ENCODE assay signal across 2 cellular contexts in the genomic region with DNA sequence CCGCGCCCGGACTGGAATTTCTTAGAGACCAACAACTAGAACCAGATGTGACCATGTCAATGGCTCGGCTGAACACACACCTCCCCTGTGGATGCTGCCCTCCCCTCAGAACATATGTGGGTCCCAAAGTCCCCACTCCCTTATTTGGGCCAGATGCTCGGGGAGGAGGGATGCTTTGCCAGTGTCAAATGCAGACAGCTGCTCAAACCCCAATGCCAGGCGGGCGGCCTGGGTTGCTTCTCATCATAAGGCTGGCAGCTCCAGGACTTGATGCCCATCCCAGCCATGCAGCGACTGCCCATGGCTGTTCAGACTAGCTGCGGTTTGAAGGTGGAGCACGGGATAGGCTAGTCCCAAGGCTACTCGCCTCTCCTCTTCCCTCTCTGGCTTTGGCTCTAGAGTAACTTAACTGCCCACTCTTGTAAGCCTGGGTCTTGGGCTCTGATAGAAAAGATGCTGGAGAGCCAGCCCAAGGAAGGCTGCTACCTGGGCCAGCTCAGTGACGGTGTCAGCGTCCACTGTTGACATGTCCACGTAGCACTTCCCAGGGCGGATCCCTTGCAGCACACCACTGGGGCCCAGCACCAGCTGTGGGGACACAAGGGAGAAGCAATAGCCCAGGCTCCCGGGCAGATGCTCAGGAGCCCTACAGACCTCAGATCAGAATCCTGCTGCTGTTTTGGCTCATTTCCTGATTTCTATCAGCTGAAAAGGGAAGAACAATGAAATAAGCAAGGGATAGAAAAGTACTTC.
TF ChIP-seq lines count a peak whose summit lies in the region.

No MANE protein-coding gene starts in this region.

TF ChIP-seq in IMR-90, 13 proteins besides CTCF, POLR2A, EP300 and RAD21:
- TF ChIP-seq FOS (IDR thresholded peaks at IDR 0.05; ENCODE audit: low read depth, low read length) (no peak), NFE2L2 (IDR thresholded peaks at IDR 0.05; ENCODE audit: low read depth, low read length) (no peak), MAZ (IDR thresholded peaks at IDR 0.05; ENCODE audit: borderline replicate concordance, low read depth, low read length) (no peak), MXI1 (IDR thresholded peaks at IDR 0.05; ENCODE audit: borderline replicate concordance, low read depth, low read length) (no peak)
- TF ChIP-seq, protein P1, sequence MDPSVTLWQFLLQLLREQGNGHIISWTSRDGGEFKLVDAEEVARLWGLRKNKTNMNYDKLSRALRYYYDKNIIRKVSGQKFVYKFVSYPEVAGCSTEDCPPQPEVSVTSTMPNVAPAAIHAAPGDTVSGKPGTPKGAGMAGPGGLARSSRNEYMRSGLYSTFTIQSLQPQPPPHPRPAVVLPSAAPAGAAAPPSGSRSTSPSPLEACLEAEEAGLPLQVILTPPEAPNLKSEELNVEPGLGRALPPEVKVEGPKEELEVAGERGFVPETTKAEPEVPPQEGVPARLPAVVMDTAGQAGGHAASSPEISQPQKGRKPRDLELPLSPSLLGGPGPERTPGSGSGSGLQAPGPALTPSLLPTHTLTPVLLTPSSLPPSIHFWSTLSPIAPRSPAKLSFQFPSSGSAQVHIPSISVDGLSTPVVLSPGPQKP (IDR thresholded peaks at IDR 0.05; ENCODE audit: borderline replicate concordance, low read depth, low read length) = no peak

TF ChIP-seq in H1, 55 proteins besides CTCF, POLR2A, EP300 and RAD21:
- TF ChIP-seq, protein P2, sequence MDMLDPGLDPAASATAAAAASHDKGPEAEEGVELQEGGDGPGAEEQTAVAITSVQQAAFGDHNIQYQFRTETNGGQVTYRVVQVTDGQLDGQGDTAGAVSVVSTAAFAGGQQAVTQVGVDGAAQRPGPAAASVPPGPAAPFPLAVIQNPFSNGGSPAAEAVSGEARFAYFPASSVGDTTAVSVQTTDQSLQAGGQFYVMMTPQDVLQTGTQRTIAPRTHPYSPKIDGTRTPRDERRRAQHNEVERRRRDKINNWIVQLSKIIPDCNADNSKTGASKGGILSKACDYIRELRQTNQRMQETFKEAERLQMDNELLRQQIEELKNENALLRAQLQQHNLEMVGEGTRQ (IDR thresholded peaks at IDR 0.05; ENCODE audit: low read length) = no peak
- TF ChIP-seq CHD1 (IDR thresholded peaks at IDR 0.05; ENCODE audit: low read depth, low read length) (no peak), KDM1A (IDR thresholded peaks at IDR 0.05; ENCODE audit: borderline replicate concordance, low read length) (no peak), PHF8 (conservative IDR thresholded peaks at IDR 0.05; ENCODE audit: low read depth, low read length) (no peak), RXRA (IDR thresholded peaks at IDR 0.05; ENCODE audit: insufficient read depth, low read depth, low read length) (no peak), SIN3A (conservative IDR thresholded peaks at IDR 0.05 in 1 of 2, IDR thresholded peaks at IDR 0.05 in 1 of 2; ENCODE audit: low read depth in 1 of 2, low read length in 2 of 2) (no peak), CTBP2 (IDR thresholded peaks at IDR 0.05; ENCODE audit: borderline replicate concordance, insufficient read depth, insufficient read length, low read length) (no peak), POU5F1 (IDR thresholded peaks at IDR 0.05; ENCODE audit: low read depth, low read length) (no peak)
TF ChIP-seq in H1: peak in this region for 0.
